ENCODE assay signal across 1 cellular context in the genomic region with DNA sequence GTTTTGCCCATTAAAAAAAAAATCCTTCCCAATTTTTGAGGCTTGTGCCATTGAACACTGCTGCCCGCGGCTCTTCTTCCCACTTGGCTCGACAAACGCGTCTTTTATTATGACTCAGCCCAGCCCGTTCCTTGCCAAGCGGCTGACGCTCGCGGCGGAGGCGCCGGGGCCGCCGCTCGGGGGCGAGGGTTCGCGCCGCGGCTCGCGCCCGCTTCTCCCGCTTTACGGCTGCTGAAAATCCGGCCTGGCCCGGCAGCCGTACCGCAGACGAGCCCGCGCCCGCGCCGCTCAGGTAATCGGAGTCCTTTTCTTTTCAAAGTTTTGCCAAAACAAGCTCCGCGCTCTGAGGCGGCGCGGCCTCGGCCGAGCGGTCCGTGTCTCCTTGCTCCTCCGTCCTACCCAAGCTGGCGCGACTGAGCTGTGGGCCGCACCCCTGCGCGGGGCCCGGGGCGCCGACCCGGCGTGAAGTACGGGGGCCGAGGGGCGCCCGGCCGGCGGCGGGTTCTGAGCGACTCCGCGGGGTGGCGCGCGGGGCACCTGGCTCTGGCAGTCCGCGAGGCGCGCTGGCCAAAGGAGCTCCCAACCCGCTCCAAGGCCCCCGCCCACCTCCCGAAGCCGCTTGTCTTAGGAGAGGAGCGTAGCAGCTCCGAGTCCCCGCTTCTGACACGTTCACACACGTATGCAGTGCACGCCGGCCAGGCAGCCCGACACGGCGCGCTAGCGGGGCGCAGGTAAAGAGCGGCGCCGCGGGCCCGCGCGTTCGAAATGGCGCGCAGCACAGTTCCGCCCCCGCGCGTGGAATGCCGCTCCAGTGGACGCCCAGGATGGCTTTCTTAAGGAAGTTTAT.
A peak's percentile ranks its signal among the peaks of the same experiment; 100 is the strongest.
TF ChIP-seq lines count a peak whose summit lies in the region.

No MANE protein-coding gene starts in this region.

TF ChIP-seq in HepG2, 621 proteins besides CTCF, POLR2A, EP300 and RAD21 (continued from another document and continues in another):
- peak; percentile 87 for TF ChIP-seq ZNF687 (CRISPR knock-in tag; IDR thresholded peaks at IDR 0.05)
- TF ChIP-seq CERS6 (CRISPR knock-in tag; IDR thresholded peaks at IDR 0.05) = no peak
- no peak; the same call in 1 of the 2 replicates for TF ChIP-seq ZNF512 (CRISPR knock-in tag; IDR thresholded peaks at IDR 0.05)
- no peak for TF ChIP-seq SIN3A (IDR thresholded peaks at IDR 0.05; ENCODE audit: borderline replicate concordance, low read depth, low read length)
- TF ChIP-seq, protein P1, sequence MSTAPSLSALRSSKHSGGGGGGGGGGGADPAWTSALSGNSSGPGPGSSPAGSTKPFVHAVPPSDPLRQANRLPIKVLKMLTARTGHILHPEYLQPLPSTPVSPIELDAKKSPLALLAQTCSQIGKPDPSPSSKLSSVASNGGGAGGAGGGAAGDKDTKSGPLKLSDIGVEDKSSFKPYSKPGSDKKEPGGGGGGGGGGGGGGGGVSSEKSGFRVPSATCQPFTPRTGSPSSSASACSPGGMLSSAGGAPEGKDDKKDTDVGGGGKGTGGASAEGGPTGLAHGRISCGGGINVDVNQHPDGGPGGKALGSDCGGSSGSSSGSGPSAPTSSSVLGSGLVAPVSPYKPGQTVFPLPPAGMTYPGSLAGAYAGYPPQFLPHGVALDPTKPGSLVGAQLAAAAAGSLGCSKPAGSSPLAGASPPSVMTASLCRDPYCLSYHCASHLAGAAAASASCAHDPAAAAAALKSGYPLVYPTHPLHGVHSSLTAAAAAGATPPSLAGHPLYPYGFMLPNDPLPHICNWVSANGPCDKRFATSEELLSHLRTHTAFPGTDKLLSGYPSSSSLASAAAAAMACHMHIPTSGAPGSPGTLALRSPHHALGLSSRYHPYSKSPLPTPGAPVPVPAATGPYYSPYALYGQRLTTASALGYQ (CRISPR knock-in tag; IDR thresholded peaks at IDR 0.05) = 0 out of 2 replicates have a peak, but pooled peaks have one; percentile 25
- TF ChIP-seq IRX3 (CRISPR knock-in tag; IDR thresholded peaks at IDR 0.05; ENCODE audit: borderline replicate concordance, low read depth) = no peak
- TF ChIP-seq, protein P2, sequence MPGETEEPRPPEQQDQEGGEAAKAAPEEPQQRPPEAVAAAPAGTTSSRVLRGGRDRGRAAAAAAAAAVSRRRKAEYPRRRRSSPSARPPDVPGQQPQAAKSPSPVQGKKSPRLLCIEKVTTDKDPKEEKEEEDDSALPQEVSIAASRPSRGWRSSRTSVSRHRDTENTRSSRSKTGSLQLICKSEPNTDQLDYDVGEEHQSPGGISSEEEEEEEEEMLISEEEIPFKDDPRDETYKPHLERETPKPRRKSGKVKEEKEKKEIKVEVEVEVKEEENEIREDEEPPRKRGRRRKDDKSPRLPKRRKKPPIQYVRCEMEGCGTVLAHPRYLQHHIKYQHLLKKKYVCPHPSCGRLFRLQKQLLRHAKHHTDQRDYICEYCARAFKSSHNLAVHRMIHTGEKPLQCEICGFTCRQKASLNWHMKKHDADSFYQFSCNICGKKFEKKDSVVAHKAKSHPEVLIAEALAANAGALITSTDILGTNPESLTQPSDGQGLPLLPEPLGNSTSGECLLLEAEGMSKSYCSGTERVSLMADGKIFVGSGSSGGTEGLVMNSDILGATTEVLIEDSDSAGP (CRISPR knock-in tag; IDR thresholded peaks at IDR 0.05; ENCODE audit: borderline replicate concordance) = no peak
- no peak for TF ChIP-seq U2AF1 (optimal IDR thresholded peaks at IDR 0.05; ENCODE audit: low read depth, low read length)
- no peak for TF ChIP-seq ZNF839 (CRISPR knock-in tag; IDR thresholded peaks at IDR 0.05; ENCODE audit: borderline replicate concordance)
- no peak for TF ChIP-seq ZNF788 (CRISPR knock-in tag; IDR thresholded peaks at IDR 0.05; ENCODE audit: borderline replicate concordance)
- TF ChIP-seq, protein P3, sequence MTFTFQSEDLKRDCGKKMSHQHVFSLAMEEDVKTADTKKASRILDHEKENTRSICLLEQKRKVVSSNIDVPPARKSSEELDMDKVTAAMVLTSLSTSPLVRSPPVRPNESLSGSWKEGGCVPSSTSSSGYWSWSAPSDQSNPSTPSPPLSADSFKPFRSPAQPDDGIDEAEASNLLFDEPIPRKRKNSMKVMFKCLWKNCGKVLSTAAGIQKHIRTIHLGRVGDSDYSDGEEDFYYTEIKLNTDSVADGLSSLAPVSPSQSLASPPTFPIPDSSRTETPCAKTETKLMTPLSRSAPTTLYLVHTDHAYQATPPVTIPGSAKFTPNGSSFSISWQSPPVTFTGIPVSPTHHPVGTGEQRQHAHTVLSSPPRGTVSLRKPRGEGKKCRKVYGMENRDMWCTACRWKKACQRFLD (CRISPR knock-in tag; IDR thresholded peaks at IDR 0.05; ENCODE audit: borderline replicate concordance) = 0 out of 2 replicates have a peak, but pooled peaks have one; percentile 66
- TF ChIP-seq UBTF (CRISPR knock-in tag; IDR thresholded peaks at IDR 0.05) = peak; percentile 69; the same call in 1 of the 2 replicates
- 0 out of 2 replicates have a peak, but pooled peaks have one; percentile 51 for TF ChIP-seq ZSCAN29 (CRISPR knock-in tag; conservative IDR thresholded peaks at IDR 0.05)
- no peak for TF ChIP-seq ZKSCAN8 (CRISPR knock-in tag; IDR thresholded peaks at IDR 0.05; ENCODE audit: borderline replicate concordance)
- no peak for TF ChIP-seq ZNF670 (CRISPR knock-in tag; IDR thresholded peaks at IDR 0.05; ENCODE audit: borderline replicate concordance)
- TF ChIP-seq NFKB2 (CRISPR knock-in tag; IDR thresholded peaks at IDR 0.05; ENCODE audit: borderline replicate concordance) = peak; percentile 81; the same call in 1 of the 2 replicates
- no peak for TF ChIP-seq FOSL1 (CRISPR knock-in tag; IDR thresholded peaks at IDR 0.05; ENCODE audit: borderline replicate concordance)
- 0 out of 2 replicates have a peak, but pooled peaks have one; percentile 35 for TF ChIP-seq ZNF552 (CRISPR knock-in tag; IDR thresholded peaks at IDR 0.05; ENCODE audit: borderline replicate concordance)
- 0 out of 2 replicates have a peak, but pooled peaks have one; percentile 58 for TF ChIP-seq ZNF451 (CRISPR knock-in tag; IDR thresholded peaks at IDR 0.05)
- TF ChIP-seq RBM39 (IDR thresholded peaks at IDR 0.05; ENCODE audit: low read depth, low read length, poor library complexity, severe bottlenecking) = no peak
- peak; percentile 15; the same call in 1 of the 2 replicates for TF ChIP-seq ZNF768 (CRISPR knock-in tag; IDR thresholded peaks at IDR 0.05)
- TF ChIP-seq, protein P4, sequence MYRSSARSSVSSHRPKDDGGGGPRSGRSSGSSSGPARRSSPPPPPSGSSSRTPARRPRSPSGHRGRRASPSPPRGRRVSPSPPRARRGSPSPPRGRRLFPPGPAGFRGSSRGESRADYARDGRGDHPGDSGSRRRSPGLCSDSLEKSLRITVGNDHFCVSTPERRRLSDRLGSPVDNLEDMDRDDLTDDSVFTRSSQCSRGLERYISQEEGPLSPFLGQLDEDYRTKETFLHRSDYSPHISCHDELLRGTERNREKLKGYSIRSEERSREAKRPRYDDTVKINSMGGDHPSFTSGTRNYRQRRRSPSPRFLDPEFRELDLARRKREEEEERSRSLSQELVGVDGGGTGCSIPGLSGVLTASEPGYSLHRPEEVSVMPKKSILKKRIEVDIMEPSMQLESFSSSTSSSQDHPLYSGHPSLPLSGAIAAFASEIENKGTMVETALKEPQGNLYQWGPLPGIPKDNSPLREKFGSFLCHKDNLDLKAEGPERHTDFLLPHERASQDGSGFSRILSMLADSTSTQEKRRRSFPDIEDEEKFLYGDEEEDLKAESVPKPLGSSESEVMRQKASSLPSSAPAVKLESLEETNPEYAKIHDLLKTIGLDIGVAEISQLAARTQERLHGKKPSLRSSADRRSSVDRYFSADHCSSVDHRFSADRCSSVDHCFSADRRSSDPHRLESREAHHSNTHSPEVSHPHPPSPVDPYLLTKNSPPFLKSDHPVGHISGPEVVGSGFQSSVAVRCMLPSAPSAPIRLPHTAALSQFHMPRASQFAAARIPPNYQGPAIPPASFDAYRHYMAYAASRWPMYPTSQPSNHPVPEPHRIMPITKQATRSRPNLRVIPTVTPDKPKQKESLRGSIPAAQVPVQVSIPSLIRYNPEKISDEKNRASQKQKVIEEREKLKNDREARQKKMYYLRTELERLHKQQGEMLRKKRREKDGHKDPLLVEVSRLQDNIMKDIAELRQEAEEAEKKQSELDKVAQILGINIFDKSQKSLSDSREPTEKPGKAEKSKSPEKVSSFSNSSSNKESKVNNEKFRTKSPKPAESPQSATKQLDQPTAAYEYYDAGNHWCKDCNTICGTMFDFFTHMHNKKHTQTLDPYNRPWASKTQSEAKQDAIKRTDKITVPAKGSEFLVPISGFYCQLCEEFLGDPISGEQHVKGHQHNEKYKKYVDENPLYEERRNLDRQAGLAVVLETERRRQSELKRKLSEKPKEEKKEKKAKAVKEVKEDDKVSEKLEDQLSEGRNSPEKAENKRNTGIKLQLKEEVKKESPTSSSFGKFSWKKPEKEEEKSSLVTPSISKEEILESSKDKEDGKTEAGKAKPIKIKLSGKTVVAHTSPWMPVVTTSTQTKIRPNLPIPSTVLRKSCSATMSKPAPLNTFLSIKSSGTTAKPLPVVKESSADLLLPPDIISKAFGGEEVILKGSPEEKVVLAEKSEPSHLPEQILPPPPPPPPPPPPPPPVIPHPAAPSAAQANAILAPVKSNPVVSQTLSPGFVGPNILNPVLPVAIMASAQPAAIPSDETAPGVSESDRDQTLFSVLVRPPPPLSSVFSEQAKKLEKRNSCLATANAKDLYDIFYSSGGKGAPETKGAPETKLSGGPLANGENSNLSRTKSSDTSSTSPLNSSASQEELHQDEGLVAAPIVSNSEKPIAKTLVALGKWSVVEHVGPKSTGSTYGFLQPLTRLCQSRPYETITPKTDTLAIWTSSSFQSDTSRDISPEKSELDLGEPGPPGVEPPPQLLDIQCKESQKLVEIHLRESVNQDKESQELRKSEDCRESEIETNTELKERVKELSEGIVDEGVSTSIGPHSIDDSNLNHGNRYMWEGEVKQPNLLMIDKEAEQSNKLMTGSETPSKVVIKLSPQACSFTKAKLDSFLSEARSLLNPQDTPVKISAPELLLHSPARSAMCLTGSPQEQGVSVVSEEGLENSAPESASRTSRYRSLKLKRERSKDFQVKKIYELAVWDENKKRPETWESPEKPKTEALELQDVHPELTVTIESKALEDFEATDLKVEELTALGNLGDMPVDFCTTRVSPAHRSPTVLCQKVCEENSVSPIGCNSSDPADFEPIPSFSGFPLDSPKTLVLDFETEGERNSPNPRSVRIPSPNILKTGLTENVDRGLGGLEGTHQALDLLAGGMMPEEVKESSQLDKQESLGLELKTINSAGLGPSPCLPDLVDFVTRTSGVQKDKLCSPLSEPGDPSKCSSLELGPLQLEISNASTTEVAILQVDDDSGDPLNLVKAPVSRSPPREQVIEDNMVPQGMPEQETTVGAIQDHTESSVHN (CRISPR knock-in tag; IDR thresholded peaks at IDR 0.05) = 0 out of 2 replicates have a peak, but pooled peaks have one; percentile 23
- no peak for TF ChIP-seq FOXA1 (IDR thresholded peaks at IDR 0.05)
- no peak for TF ChIP-seq FOXA1 (CRISPR knock-in tag; IDR thresholded peaks at IDR 0.05)
